In the genomic region with DNA sequence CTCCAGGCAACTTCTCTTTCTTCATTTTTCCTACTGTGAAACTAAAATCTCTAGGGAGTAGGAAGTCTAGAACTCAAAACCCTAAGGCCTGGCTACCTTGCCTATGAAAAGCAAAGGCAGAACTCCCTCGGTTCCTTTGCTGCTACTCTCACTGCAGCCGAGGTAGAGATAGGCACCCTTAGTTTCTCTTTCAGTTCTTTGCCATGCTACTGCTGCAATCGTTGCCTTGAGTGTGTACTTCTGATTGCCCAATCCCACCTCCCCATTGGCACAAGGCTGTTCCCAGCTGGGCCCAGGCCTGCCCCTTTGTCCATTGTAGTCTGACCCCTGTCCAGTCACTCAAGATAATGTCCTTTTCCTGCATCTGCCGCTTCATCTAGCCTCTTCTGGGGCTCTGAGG, we compare ENCODE assay signal across 23 cellular contexts.
DNase-seq lines count a peak whose midpoint lies in the region; ATAC-seq, FAIRE-seq and TF ChIP-seq lines count a peak whose summit lies in the region.
"Had no signal": no experiment of that assay in that cellular context is flagged by ENCODE, and none has a peak within 500 bp of the region (broad histone marks: within the 10 kb centered on the region; RNA-seq: fewer than 3 reads in every experiment).

No MANE protein-coding gene starts in this region.

- FAIRE-seq in GM12878 (lab: Jason Lieb, UNC), result no peak
- FAIRE-seq: bronchial epithelial cell, D721Med, GM18507 had no signal

- in situ Hi-C loops in GM12878 (cut with MboI), result no loop called here

- H4K20me1 ChIP-seq in GM12878 (ENCODE audit: control insufficient read depth, insufficient read depth), result no peaks in the 10 kb centered on the region
- no peaks in the 10 kb centered on the region for H4K20me1 ChIP-seq in Karpas-422 (ENCODE audit: insufficient read depth, low read depth, low read length)
- H4K20me1 ChIP-seq: BLaER1 treated with 17β-estradiol and CSF1 and Interleukin-3, amounts not matched to agents 10 nM and 100 nM had no signal

- POLR2A ChIA-PET in GM12878 (lab: Charles Lee), result no interaction called here

- no peak overlapping the region for H3K9ac ChIP-seq in GM12878 (ENCODE audit: control insufficient read depth, insufficient read depth, low read length)
- H3K9ac ChIP-seq in Karpas-422 (ENCODE audit: low read length), result no peak overlapping the region
- H3K9ac ChIP-seq: BLaER1 treated with 17β-estradiol and CSF1 and Interleukin-3, amounts not matched to agents 10 nM and 100 nM had no signal

- peaks cover 26% of the 10 kb centered on the region for H3K27me3 Mint-ChIP-seq in osteocyte (ENCODE audit: unreplicated experiment)

- no peak for TF ChIP-seq CTCF in GM12865 (IDR thresholded peaks at IDR 0.05; ENCODE audit: insufficient read depth, low read depth, low read length, missing control alignments)
- TF ChIP-seq CTCF in NB4 (IDR thresholded peaks at IDR 0.05; ENCODE audit: low read depth, low read length), result no peak
- no peak for TF ChIP-seq CTCF in GM12878 (IDR thresholded peaks at IDR 0.05 in 2 of 3, conservative IDR thresholded peaks at IDR 0.05 in 1 of 3; ENCODE audit: control insufficient read depth in 2 of 3, extremely low read depth in 1 of 3, insufficient read depth in 1 of 3, low read depth in 3 of 3, low read length in 3 of 3)
- TF ChIP-seq CTCF in lower lobe of right lung (IDR thresholded peaks at IDR 0.05), result no peak
- no peak for TF ChIP-seq CTCF in osteocyte (IDR thresholded peaks at IDR 0.05)

- H3K9me3 ChIP-seq in GM12878 (replicated peaks; ENCODE audit: control insufficient read depth, insufficient read depth, low read length), result no peaks in the 10 kb centered on the region
- no peaks in the 10 kb centered on the region for H3K9me3 ChIP-seq in lower lobe of right lung
- no peaks in the 10 kb centered on the region for H3K9me3 ChIP-seq in Karpas-422 (ENCODE audit: low read length)
- H3K9me3 ChIP-seq: BLaER1 treated with 17β-estradiol and CSF1 and Interleukin-3, amounts not matched to agents 10 nM and 100 nM; heart right ventricle; neutrophil had no signal

- no peak for TF ChIP-seq EP300 in GM12878 (IDR thresholded peaks at IDR 0.05; ENCODE audit: borderline replicate concordance in 1 of 2, control insufficient read depth in 1 of 2, low read depth in 2 of 2, low read length in 2 of 2)

- RAD21 ChIA-PET in GM12878 (lab: Charles Lee; ENCODE audit: unreplicated experiment), result no interaction called here

- H3K36me3 ChIP-seq in GM12878 (ENCODE audit: control insufficient read depth in 2 of 2, insufficient read depth in 2 of 2, low read length in 1 of 2) (no peaks in the 10 kb centered on the region), lower lobe of right lung (no peaks in the 10 kb centered on the region), Karpas-422 (ENCODE audit: insufficient read depth, low read length) (no peaks in the 10 kb centered on the region)
- H3K36me3 ChIP-seq: BLaER1 treated with 17β-estradiol and CSF1 and Interleukin-3, amounts not matched to agents 10 nM and 100 nM; heart right ventricle; neutrophil; WERI-Rb-1 had no signal

- BruUV-seq in GM12878 (replicated peaks; lab: Mats Ljungman, UMichigan), result no TSS peak

- DNase-seq in GM12865 (ENCODE audit: low read depth) (peak; percentile 11), NB4 (ENCODE audit: low read depth) (peak; percentile 36), GM12878 (ENCODE audit: low read depth, low spot score) (no peak), lower lobe of right lung (peak; percentile 57), NCI-H1417 treated with DMSO at 0.1 percent for 48 hours (lab: John Stamatoyannopoulos, UW) (no peak), NCI-H128 (lab: John Stamatoyannopoulos, UW; ENCODE audit: unreplicated experiment) (no peak), osteocyte (ENCODE audit: extremely low spot score, unreplicated experiment) (no peak), Karpas-422 (no peak)
- DNase-seq: activated CD4-positive, alpha-beta T cell treated with anti-CD3 and anti-CD28 coated beads, Interleukin-2, amount 50 U/mL, for 4 hours; activated CD8-positive, alpha-beta memory T cell treated with anti-CD3 and anti-CD28 coated beads, Interleukin-2, amount 50 U/mL, for 48 hours; activated naive CD8-positive, alpha-beta T cell treated with anti-CD3 and anti-CD28 coated beads, Interleukin-2, amount 50 U/mL, for 24 hours; EL; heart right ventricle; NCI-H1092; NCI-H2107; stimulated activated CD8-positive, alpha-beta memory T cell treated with anti-CD3 and anti-CD28 coated beads, Interleukin-4, amount 100 ng/mL, for 48 hours; WERI-Rb-1 had no signal

- H3K9me3 Mint-ChIP-seq in osteocyte (ENCODE audit: unreplicated experiment), result no peaks in the 10 kb centered on the region
- H3K9me3 Mint-ChIP-seq: activated naive CD8-positive, alpha-beta T cell treated with anti-CD3 and anti-CD28 coated beads, Interleukin-2, amount 50 U/mL, for 24 hours; dendritic cell treated with granulocyte-macrophage colony-stimulating factor and Interleukin-4, amounts not matched to agents 40 ng/mL and 50 ng/mL, for 4 days had no signal

- no peaks in the 10 kb centered on the region for H3K9me2 ChIP-seq in Karpas-422 (replicated peaks; ENCODE audit: insufficient read depth, low read length)

- WGBS in GM12878 (ENCODE audit: insufficient coverage, insufficient replicate concordance, low lambda C conversion rate, missing lambda C conversion rate), result 30% methylated on average over 4 of the region's 4 CpGs

- H3K4me2 ChIP-seq in GM12878 (ENCODE audit: control insufficient read depth, insufficient read depth), result no peak overlapping the region
- no peak overlapping the region for H3K4me2 ChIP-seq in Karpas-422 (ENCODE audit: low read depth, low read length, poor library complexity, severe bottlenecking)
- H3K4me2 ChIP-seq: BLaER1 treated with 17β-estradiol and CSF1 and Interleukin-3, amounts not matched to agents 10 nM and 100 nM had no signal

- TF ChIP-seq POLR2A in NB4 (IDR thresholded peaks at IDR 0.05; ENCODE audit: extremely low read depth, insufficient read length) (no peak), GM12878 (IDR thresholded peaks at IDR 0.05; ENCODE audit: low read depth, low read length) (no peak)

- SMC1A ChIA-PET in GM12878 (lab: Charles Lee; ENCODE audit: uncharacterized antibody, unreplicated experiment), result no interaction called here

- ATAC-seq in GM12878 (0 out of 3 replicates have a peak, but pooled peaks have one; percentile 40), lower lobe of right lung (peak; percentile 85 to 91)
- ATAC-seq: activated naive CD8-positive, alpha-beta T cell treated with anti-CD3 and anti-CD28 coated beads, Interleukin-2, amount 50 U/mL, for 24 hours; heart right ventricle had no signal

- no peak overlapping the region for H2AFZ ChIP-seq in GM12878 (ENCODE audit: control insufficient read depth, low read depth, low read length)
- no peak overlapping the region for H2AFZ ChIP-seq in Karpas-422 (ENCODE audit: low read length)

- H3K27ac Mint-ChIP-seq in osteocyte (ENCODE audit: unreplicated experiment), result no peak overlapping the region
- H3K27ac Mint-ChIP-seq: activated naive CD8-positive, alpha-beta T cell treated with anti-CD3 and anti-CD28 coated beads, Interleukin-2, amount 50 U/mL, for 24 hours; dendritic cell treated with granulocyte-macrophage colony-stimulating factor and Interleukin-4, amounts not matched to agents 40 ng/mL and 50 ng/mL, for 4 days had no signal

- no peak overlapping the region for H3K4me3 ChIP-seq in GM12865 (ENCODE audit: low read depth, low read length)
- H3K4me3 ChIP-seq in NB4 (ENCODE audit: low read depth, low read length), result no peak overlapping the region
- H3K4me3 ChIP-seq in GM12878, result no peak overlapping the region
- no peak overlapping the region for H3K4me3 ChIP-seq in lower lobe of right lung
- H3K4me3 ChIP-seq in Karpas-422 (ENCODE audit: low read length), result no peak overlapping the region
- H3K4me3 ChIP-seq: BLaER1 treated with 17β-estradiol and CSF1 and Interleukin-3, amounts not matched to agents 10 nM and 100 nM; heart right ventricle had no signal

- H3K79me2 ChIP-seq in GM12878 (ENCODE audit: control insufficient read depth, insufficient read depth, low read length), result no peaks in the 10 kb centered on the region
- no peaks in the 10 kb centered on the region for H3K79me2 ChIP-seq in Karpas-422 (ENCODE audit: low read length)

- H3K27ac ChIP-seq in GM12878 (ENCODE audit: control insufficient read depth, insufficient read depth), result no peak overlapping the region
- H3K27ac ChIP-seq in lower lobe of right lung, result no peak overlapping the region
- no peak overlapping the region for H3K27ac ChIP-seq in Karpas-422 (ENCODE audit: low read length)
- H3K27ac ChIP-seq: BLaER1 treated with 17β-estradiol and CSF1 and Interleukin-3, amounts not matched to agents 10 nM and 100 nM; heart right ventricle; neutrophil; WERI-Rb-1 had no signal

- H3K36me3 Mint-ChIP-seq in osteocyte (ENCODE audit: unreplicated experiment), result no peaks in the 10 kb centered on the region

- no peaks in the 10 kb centered on the region for H3K4me1 Mint-ChIP-seq in osteocyte (ENCODE audit: unreplicated experiment)
- H3K4me1 Mint-ChIP-seq: activated naive CD8-positive, alpha-beta T cell treated with anti-CD3 and anti-CD28 coated beads, Interleukin-2, amount 50 U/mL, for 24 hours had no signal

- H3K27me3 ChIP-seq in GM12878 (replicated peaks in 1 of 2; ENCODE audit: control insufficient read depth in 2 of 2, insufficient read depth in 2 of 2, low read length in 1 of 2), result no peaks in the 10 kb centered on the region; a peak in 2 of 4 replicates
- no peaks in the 10 kb centered on the region for H3K27me3 ChIP-seq in lower lobe of right lung (ENCODE audit: low read depth)
- H3K27me3 ChIP-seq in Karpas-422 (ENCODE audit: low read length), result no peaks in the 10 kb centered on the region
- H3K27me3 ChIP-seq: BLaER1 treated with 17β-estradiol and CSF1 and Interleukin-3, amounts not matched to agents 10 nM and 100 nM had no signal

- H3K4me1 ChIP-seq in GM12878 (ENCODE audit: control insufficient read depth, insufficient read depth, low read length) (no peaks in the 10 kb centered on the region), lower lobe of right lung (peaks cover 15% of the 10 kb centered on the region), Karpas-422 (ENCODE audit: low read length) (no peaks in the 10 kb centered on the region)
- H3K4me1 ChIP-seq: heart right ventricle had no signal

- TF ChIP-seq RAD21 in GM12878 (IDR thresholded peaks at IDR 0.05; ENCODE audit: insufficient read depth, low read depth, low read length), result no peak

- intact Hi-C loops in GM12878 (cut with micrococcal nuclease; ENCODE audit: unreplicated experiment) (no loop called here), lower lobe of right lung (cut with DNase I) (no loop called here)

- CTCF ChIA-PET in GM12878 (lab: Yijun Ruan, JAX), result no interaction called here

- no peak overlapping the region for H3K4me3 Mint-ChIP-seq in osteocyte (ENCODE audit: unreplicated experiment)
- H3K4me3 Mint-ChIP-seq: activated naive CD8-positive, alpha-beta T cell treated with anti-CD3 and anti-CD28 coated beads, Interleukin-2, amount 50 U/mL, for 24 hours; dendritic cell treated with granulocyte-macrophage colony-stimulating factor and Interleukin-4, amounts not matched to agents 40 ng/mL and 50 ng/mL, for 4 days had no signal

TF ChIP-seq in GM12878, 131 proteins besides CTCF, POLR2A, EP300 and RAD21 (continues in another document):
- TF ChIP-seq CBX3 (IDR thresholded peaks at IDR 0.05; ENCODE audit: borderline replicate concordance, low read depth), result no peak

Comparison
In these comparisons a context has a peak if more than half of its experiments do, and no peak if none do; other contexts are left out.
1. DNase-seq: peak in GM12865 (single experiment), NB4 (single experiment) and lower lobe of right lung (single experiment); none in GM12878 (single experiment), NCI-H1417 treated with DMSO at 0.1 percent for 48 hours (single experiment), NCI-H128 (single experiment), osteocyte (single experiment) and Karpas-422 (single experiment).